In the genomic region with DNA sequence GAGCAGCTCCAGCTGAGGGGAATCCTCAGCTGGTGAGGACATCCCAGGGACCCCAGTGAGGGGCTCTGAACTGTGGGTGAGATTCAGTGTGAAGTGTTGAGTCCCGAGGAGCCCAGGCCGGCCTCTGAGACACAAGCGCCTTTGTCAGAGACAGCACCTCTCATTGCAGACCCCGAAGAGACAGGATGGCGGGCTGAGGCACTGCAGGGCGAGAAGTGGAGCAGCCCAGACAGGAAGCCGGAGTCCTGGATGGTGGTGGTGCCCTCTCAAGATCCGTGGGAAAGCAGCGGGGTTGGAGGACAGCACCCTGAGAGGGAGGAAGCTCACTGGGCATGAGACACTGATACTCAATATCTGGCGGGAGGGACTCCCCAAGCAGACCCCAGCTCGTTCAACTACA, we compare ENCODE assay signal across 18 cellular contexts. TPM values are rescaled to one million over a fixed set of nuclear protein-coding genes. Genes with fewer than 3 reads are reported as not detected.
DNase-seq lines count a peak whose midpoint lies in the region; ATAC-seq, FAIRE-seq and TF ChIP-seq lines count a peak whose summit lies in the region.
"Had no signal": no experiment of that assay in that cellular context is flagged by ENCODE, and none has a peak within 500 bp of the region (broad histone marks: within the 10 kb centered on the region; RNA-seq: fewer than 3 reads in every experiment).

No MANE protein-coding gene starts in this region.

- peaks cover 88% of the 10 kb centered on the region for H3K4me1 ChIP-seq in A549
- peaks cover 86% of the 10 kb centered on the region for H3K4me1 ChIP-seq in Caco-2

- peaks cover 47% of the 10 kb centered on the region for H3K4me1 Mint-ChIP-seq in Caco-2 (ENCODE audit: low read depth, unreplicated experiment)
- H3K4me1 Mint-ChIP-seq in activated T-helper 17 cell treated with anti-CD3 and anti-CD28 coated beads, Interleukin-2, amount 50 U/mL, for 72 hours, result peaks cover 5% of the 10 kb centered on the region
- H3K4me1 Mint-ChIP-seq in nephron, result peaks cover 44% of the 10 kb centered on the region

- H3K4me3 ChIP-seq in A549 (no peak overlapping the region), Caco-2 (ENCODE audit: low read depth, low read length) (no peak overlapping the region)
- H3K4me3 ChIP-seq: GM23338, HAP-1 had no signal

- BruUV-seq in Caco-2 (replicated peaks; lab: Mats Ljungman, UMichigan), result no TSS peak

- WGBS in A549 (ENCODE audit: missing lambda C conversion rate), result 85% methylated on average over 11 of the region's 11 CpGs

- no peak for TF ChIP-seq CTCF in A549 (IDR thresholded peaks at IDR 0.05)
- TF ChIP-seq CTCF in Caco-2 (IDR thresholded peaks at IDR 0.05; ENCODE audit: insufficient read depth in 1 of 2, low read depth in 1 of 2, low read length in 1 of 2, severe bottlenecking in 1 of 2, unreplicated experiment in 1 of 2), result no peak
- TF ChIP-seq CTCF in nephron (IDR thresholded peaks at IDR 0.05; ENCODE audit: unreplicated experiment in 3 of 3), result no peak

- no peak for FAIRE-seq in A549 (lab: Jason Lieb, UNC)
- FAIRE-seq: GM12891 had no signal

- ATAC-seq in A549 (no peak), GM19455 (IDR thresholded peaks at IDR 0.05; ENCODE audit: unreplicated experiment) (no peak), HG02763 (IDR thresholded peaks at IDR 0.05; ENCODE audit: unreplicated experiment) (no peak)
- ATAC-seq in activated T-helper 17 cell treated with anti-CD3 and anti-CD28 coated beads, Interleukin-2, amount 50 U/mL, for 72 hours (replicated peaks), result no peak
- ATAC-seq: GM23338 had no signal

- intact Hi-C loops in Caco-2 (cut with micrococcal nuclease; ENCODE audit: unreplicated experiment), result no loop called here

- H3K27me3 ChIP-seq in Caco-2 (replicated peaks; ENCODE audit: control insufficient read depth, insufficient read depth, low read length), result no peaks in the 10 kb centered on the region

- H3K4me3 Mint-ChIP-seq in Caco-2 (ENCODE audit: unreplicated experiment) (peak overlapping the region; percentile 40), nephron (no peak overlapping the region)
- no peak overlapping the region for H3K4me3 Mint-ChIP-seq in activated T-helper 17 cell treated with anti-CD3 and anti-CD28 coated beads, Interleukin-2, amount 50 U/mL, for 72 hours
- H3K4me3 Mint-ChIP-seq: CD4-positive, alpha-beta memory T cell; GM23338 had no signal

- peak overlapping the region; percentile 75 for H3K4me2 ChIP-seq in A549
- H3K4me2 ChIP-seq: GM23338 had no signal

- DNase-seq in A549 (ENCODE audit: low read depth in 1 of 2, low spot score in 1 of 2) (no peak), Caco-2 (no peak), 8988T (no peak), SIG-M5 treated with dmso at 0.1 percent for 504 hours (lab: John Stamatoyannopoulos, UW; ENCODE audit: unreplicated experiment) (no peak)
- DNase-seq: CD4-positive, alpha-beta memory T cell; Karpas-422; MV-4-11; NCI-H1105 treated with DMSO at 0.1 percent for 48 hours; NCI-H2081; NCI-H2171; OCI-M1 had no signal

- no peaks in the 10 kb centered on the region for H3K9me3 Mint-ChIP-seq in Caco-2 (ENCODE audit: unreplicated experiment)
- no peaks in the 10 kb centered on the region for H3K9me3 Mint-ChIP-seq in activated T-helper 17 cell treated with anti-CD3 and anti-CD28 coated beads, Interleukin-2, amount 50 U/mL, for 72 hours
- H3K9me3 Mint-ChIP-seq in nephron, result no peaks in the 10 kb centered on the region
- H3K9me3 Mint-ChIP-seq: CD4-positive, alpha-beta memory T cell; GM23338 had no signal

- H3K27ac Mint-ChIP-seq in Caco-2 (ENCODE audit: unreplicated experiment), result peak overlapping the region; percentile 88
- peak overlapping the region; percentile 63 for H3K27ac Mint-ChIP-seq in activated T-helper 17 cell treated with anti-CD3 and anti-CD28 coated beads, Interleukin-2, amount 50 U/mL, for 72 hours
- peak overlapping the region; percentile 63 to 99 (median 99) for H3K27ac Mint-ChIP-seq in nephron
- H3K27ac Mint-ChIP-seq: GM23338 had no signal

- no peaks in the 10 kb centered on the region for H3K36me3 Mint-ChIP-seq in Caco-2 (ENCODE audit: insufficient read depth, unreplicated experiment)
- no peaks in the 10 kb centered on the region for H3K36me3 Mint-ChIP-seq in activated T-helper 17 cell treated with anti-CD3 and anti-CD28 coated beads, Interleukin-2, amount 50 U/mL, for 72 hours (ENCODE audit: low read depth)
- no peaks in the 10 kb centered on the region for H3K36me3 Mint-ChIP-seq in nephron (ENCODE audit: low read depth)
- H3K36me3 Mint-ChIP-seq: CD4-positive, alpha-beta memory T cell had no signal

- H3K27me3 Mint-ChIP-seq in Caco-2 (ENCODE audit: insufficient read depth, unreplicated experiment) (no peaks in the 10 kb centered on the region), nephron (ENCODE audit: low read depth) (peaks cover 8% of the 10 kb centered on the region)
- no peaks in the 10 kb centered on the region for H3K27me3 Mint-ChIP-seq in activated T-helper 17 cell treated with anti-CD3 and anti-CD28 coated beads, Interleukin-2, amount 50 U/mL, for 72 hours

- no peaks in the 10 kb centered on the region for H3K36me3 ChIP-seq in Caco-2 (ENCODE audit: control insufficient read depth, insufficient read depth, low read length)
- H3K36me3 ChIP-seq: HAP-1 had no signal

- H3K27ac ChIP-seq in A549, result peak overlapping the region; percentile 92 to 94

- no peak for TF ChIP-seq EP300 in A549 (IDR thresholded peaks at IDR 0.05)

- CTCF ChIA-PET in A549 (lab: Yijun Ruan, JAX), result interaction anchor here (0.8 to 1.6 kb wide), 10 partner anchors 9 to 1206 kb away, joined by 3 to 10 read pairs (median 4); a partner anchor contains a TSS
- CTCF ChIA-PET in Caco-2 (lab: Charles Lee), result no interaction called here

- no peak for TF ChIP-seq POLR2A in A549 (IDR thresholded peaks at IDR 0.05; ENCODE audit: low read length)

- POLR2A ChIA-PET in A549 (lab: Yijun Ruan, JAX), result interaction anchor here (3.6 kb wide), 1 partner anchor 49 kb away, joined by 40 read pairs; a partner anchor contains a TSS
- POLR2A ChIA-PET in Caco-2 (lab: Charles Lee), result interaction anchor here (1.0 to 4.7 kb wide), 2 partner anchors 48 to 49 kb away, joined by 5 to 26 read pairs; a partner anchor contains a TSS

- TF ChIP-seq RAD21 in A549 (conservative IDR thresholded peaks at IDR 0.05 in 1 of 2, IDR thresholded peaks at IDR 0.05 in 1 of 2), result no peak

- H3K9me3 ChIP-seq in A549 (no peaks in the 10 kb centered on the region), Caco-2 (no peaks in the 10 kb centered on the region)
- H3K9me3 ChIP-seq: HAP-1 had no signal

TF ChIP-seq in A549, 52 proteins besides CTCF, POLR2A, EP300 and RAD21:
- no peak for TF ChIP-seq EHF (CRISPR knock-in tag; IDR thresholded peaks at IDR 0.05)
- TF ChIP-seq FOSB (CRISPR knock-in tag; IDR thresholded peaks at IDR 0.05), result no peak
- no peak for TF ChIP-seq ZSCAN20 (CRISPR knock-in tag; IDR thresholded peaks at IDR 0.05)
- TF ChIP-seq, protein P1, sequence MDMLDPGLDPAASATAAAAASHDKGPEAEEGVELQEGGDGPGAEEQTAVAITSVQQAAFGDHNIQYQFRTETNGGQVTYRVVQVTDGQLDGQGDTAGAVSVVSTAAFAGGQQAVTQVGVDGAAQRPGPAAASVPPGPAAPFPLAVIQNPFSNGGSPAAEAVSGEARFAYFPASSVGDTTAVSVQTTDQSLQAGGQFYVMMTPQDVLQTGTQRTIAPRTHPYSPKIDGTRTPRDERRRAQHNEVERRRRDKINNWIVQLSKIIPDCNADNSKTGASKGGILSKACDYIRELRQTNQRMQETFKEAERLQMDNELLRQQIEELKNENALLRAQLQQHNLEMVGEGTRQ (IDR thresholded peaks at IDR 0.05), result no peak
- no peak for TF ChIP-seq EHMT2 (IDR thresholded peaks at IDR 0.05; ENCODE audit: low read depth)
- TF ChIP-seq JUN (IDR thresholded peaks at IDR 0.05), result no peak
- TF ChIP-seq RNF2 (IDR thresholded peaks at IDR 0.05; ENCODE audit: borderline replicate concordance, low read depth), result no peak
- no peak for TF ChIP-seq KDM1A (IDR thresholded peaks at IDR 0.05; ENCODE audit: low read depth)
- TF ChIP-seq CHD2 (IDR thresholded peaks at IDR 0.05; ENCODE audit: low read length, partially characterized antibody), result no peak
- TF ChIP-seq SREBF2 (IDR thresholded peaks at IDR 0.05), result no peak

RNA-seq across cellular contexts. Expression of a gene that starts 49.1 kb away (rescaled TPM):
- 177 and 228 TPM in 2 replicates for polyA plus RNA-seq in A549 (2011; rRNA removed)
- polyA plus RNA-seq in A549 (2012; cell fraction: cytosol; rRNA removed), result 988 and 1,180 TPM in 2 replicates
- polyA plus RNA-seq in A549 (2012; cell fraction: nucleus; rRNA removed), result 636 and 701 TPM in 2 replicates
- 87.8 to 221 TPM (median 181 TPM) in 3 replicates for polyA plus RNA-seq in A549 (2017; fragmentation: RNase III; extraction: RNeasy Plus Mini Kit Qiagen cat#74134 plus additional on column Dnase treatment)
- polyA minus RNA-seq in A549 (2011; rRNA and poly(A)+ RNA removed), result 112 and 167 TPM in 2 replicates
- 90.9 and 101 TPM in 2 replicates for total RNA-seq in Caco-2 (2022)
- total RNA-seq in activated T-helper 17 cell treated with anti-CD3 and anti-CD28 coated beads, Interleukin-2, amount 50 U/mL, for 72 hours, result 100 to 1,000 TPM in 1 of 2 donors, 10 to 100 TPM in 1; 85.6 to 425 TPM
